In the genomic region with DNA sequence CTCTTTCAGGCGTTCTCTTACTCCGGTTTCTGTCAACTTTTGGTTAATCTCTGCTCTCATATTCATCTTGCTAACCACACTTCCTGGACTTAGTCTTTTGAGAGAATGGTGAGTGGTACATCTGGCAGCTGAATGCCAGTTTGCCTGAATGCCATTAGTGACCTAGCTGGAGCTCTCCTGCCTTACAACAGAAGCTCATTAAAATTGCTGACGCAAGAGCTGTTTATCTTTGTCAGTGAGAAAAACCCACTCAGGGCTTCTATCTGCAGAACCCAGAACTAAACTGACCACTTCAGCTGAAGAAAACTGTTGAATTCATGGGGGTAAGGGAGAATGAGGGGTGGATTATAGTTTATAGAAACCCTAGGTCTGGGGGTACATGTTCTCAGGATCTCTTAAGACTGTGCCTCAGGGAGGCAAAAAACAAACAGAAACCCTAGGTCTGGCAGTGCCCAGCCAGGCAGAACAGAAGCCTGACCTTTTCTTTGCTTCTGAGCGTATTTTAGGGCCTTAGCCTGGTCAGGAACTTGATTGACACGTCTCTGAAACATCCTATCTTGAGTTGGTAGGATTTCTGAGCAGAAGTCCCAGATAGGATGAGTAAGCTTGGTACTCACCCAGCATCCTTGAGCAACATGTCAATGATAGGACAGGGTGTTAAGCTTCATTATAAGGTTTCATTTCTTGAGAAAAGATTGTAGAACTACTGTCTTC, we compare ENCODE assay signal across 14 cellular contexts. TPM values are rescaled to one million over a fixed set of nuclear protein-coding genes. Genes with fewer than 3 reads are reported as not detected.
DNase-seq lines count a peak whose midpoint lies in the region; ATAC-seq, FAIRE-seq and TF ChIP-seq lines count a peak whose summit lies in the region.
"Had no signal": no experiment of that assay in that cellular context is flagged by ENCODE, and none has a peak within 500 bp of the region (broad histone marks: within the 10 kb centered on the region; RNA-seq: fewer than 3 reads in every experiment).

No MANE protein-coding gene starts in this region.

- H3K79me1 ChIP-seq in H1 (ENCODE audit: low read depth, low read length), result no peaks in the 10 kb centered on the region

- H3K27ac ChIP-seq in H1 (ENCODE audit: low read depth, low read length), result no peak overlapping the region

- H4K8ac ChIP-seq in H1 (ENCODE audit: extremely low read depth, insufficient read depth, low read length), result no peak overlapping the region

- H4K5ac ChIP-seq in H1 (ENCODE audit: insufficient read length, low read depth, low read length), result no peak overlapping the region

- POLR2A ChIA-PET in H1 (lab: Charles Lee; ENCODE audit: partially characterized antibody), result interaction anchor here (1.4 kb wide), 1 partner anchor 27 kb away, joined by 3 read pairs; no protein-coding TSS in a partner anchor

- peak overlapping the region in 1 of 2 experiments; percentile 14; a peak in 1 of 4 replicates for H3K4me2 ChIP-seq in H1 (ENCODE audit: insufficient read depth in 1 of 2, low read depth in 2 of 2, low read length in 2 of 2)

- H3K4me3 ChIP-seq in H1 (ENCODE audit: extremely low read depth in 1 of 4, insufficient read depth in 2 of 4, low read depth in 3 of 4, low read length in 4 of 4) (no peak overlapping the region), BE2C (ENCODE audit: low read depth, low read length) (no peak overlapping the region)
- H3K4me3 ChIP-seq: mucosa of descending colon had no signal

- H3K56ac ChIP-seq in H1 (replicated peaks; ENCODE audit: insufficient read length, low read depth, low read length), result no peak overlapping the region

- no peak overlapping the region for H2BK5ac ChIP-seq in H1 (ENCODE audit: low read depth, low read length)

- no peak overlapping the region for H3K27ac Mint-ChIP-seq in activated naive CD4-positive, alpha-beta T cell treated with anti-CD3 and anti-CD28 coated beads, Interleukin-2, amount 50 U/mL, for 72 hours
- H3K27ac Mint-ChIP-seq: activated CD8-positive, alpha-beta T cell treated with anti-CD3 and anti-CD28 coated beads, Interleukin-2, amount 10 ng/mL, durations not matched to agents 7 days and 5 days had no signal

- H3K23ac ChIP-seq in H1 (ENCODE audit: insufficient read length), result no peak overlapping the region

- DNase-seq in GM18507 (ENCODE audit: extremely low spot score, insufficient read length, low read depth) (no peak), NCI-H2227 (lab: John Stamatoyannopoulos, UW; ENCODE audit: unreplicated experiment) (peak; percentile 47), H1 (ENCODE audit: low read depth in 1 of 2, low spot score in 2 of 2) (no peak), pons (ENCODE audit: low spot score) (peak; percentile 17), BE2C (no peak), T1000 (lab: John Stamatoyannopoulos, UW) (no peak)
- DNase-seq in activated CD8-positive, alpha-beta memory T cell treated with anti-CD3 and anti-CD28 coated beads for 24 hours, result no peak
- no peak for DNase-seq in activated naive CD4-positive, alpha-beta T cell treated with anti-CD3 and anti-CD28 coated beads, Interleukin-2, amount 50 U/mL, for 72 hours (ENCODE audit: low spot score in 2 of 2)
- DNase-seq: activated CD8-positive, alpha-beta T cell treated with anti-CD3 and anti-CD28 coated beads, Interleukin-2, amount 10 ng/mL, durations not matched to agents 7 days and 5 days; activated naive CD4-positive, alpha-beta T cell treated with anti-CD3 and anti-CD28 coated beads, Interleukin-2, amount 50 U/mL, for 16 hours; mucosa of descending colon; NCI-H524 had no signal

- no peak overlapping the region for H2AK5ac ChIP-seq in H1 (ENCODE audit: low read depth, low read length)

- H3K79me2 ChIP-seq in H1 (ENCODE audit: control insufficient read depth in 1 of 2, insufficient read depth in 2 of 2, low read length in 2 of 2), result no peaks in the 10 kb centered on the region

- TF ChIP-seq EP300 in H1 (IDR thresholded peaks at IDR 0.05; ENCODE audit: borderline replicate concordance in 1 of 2, low read depth in 2 of 2, low read length in 2 of 2), result no peak

- H2BK120ac ChIP-seq in H1 (replicated peaks; ENCODE audit: low read depth, low read length), result no peak overlapping the region

- no peak for ATAC-seq in activated naive CD4-positive, alpha-beta T cell treated with anti-CD3 and anti-CD28 coated beads, Interleukin-2, amount 50 U/mL, for 72 hours
- ATAC-seq: activated CD8-positive, alpha-beta T cell treated with anti-CD3 and anti-CD28 coated beads, Interleukin-2, amount 10 ng/mL, durations not matched to agents 7 days and 5 days; mucosa of descending colon; sciatic nerve had no signal

- TF ChIP-seq POLR2A in H1 (IDR thresholded peaks at IDR 0.05; ENCODE audit: control extremely low read depth in 1 of 2, low read depth in 2 of 2, low read length in 2 of 2), result no peak

- no peaks in the 10 kb centered on the region for H4K20me1 ChIP-seq in H1 (replicated peaks in 1 of 2; ENCODE audit: control insufficient read depth in 1 of 2, insufficient read depth in 2 of 2, low read length in 2 of 2)

- no peaks in the 10 kb centered on the region for H3K9me3 Mint-ChIP-seq in activated naive CD4-positive, alpha-beta T cell treated with anti-CD3 and anti-CD28 coated beads, Interleukin-2, amount 50 U/mL, for 72 hours

- H3K36me3 Mint-ChIP-seq in activated naive CD4-positive, alpha-beta T cell treated with anti-CD3 and anti-CD28 coated beads, Interleukin-2, amount 50 U/mL, for 72 hours, result peaks cover 0 to 4% of the 10 kb centered on the region in 2 donors

- peak; percentile 38 for FAIRE-seq in GM18507 (lab: Jason Lieb, UNC)
- FAIRE-seq in H1 (lab: Jason Lieb, UNC), result peak; percentile 52
- FAIRE-seq: urothelium cell line had no signal

- H2BK15ac ChIP-seq in H1 (ENCODE audit: low read length), result no peak overlapping the region

- no peak overlapping the region for H2BK12ac ChIP-seq in H1 (ENCODE audit: low read depth, low read length)

- H3K27me3 ChIP-seq in H1 (replicated peaks in 1 of 4; ENCODE audit: control insufficient read depth in 3 of 4, extremely low read depth in 1 of 4, insufficient read depth in 3 of 4, low read length in 3 of 4), result no peaks in the 10 kb centered on the region
- no peaks in the 10 kb centered on the region for H3K27me3 ChIP-seq in BE2C

- no peak overlapping the region for H3K4ac ChIP-seq in H1 (replicated peaks; ENCODE audit: insufficient read length, low read depth, low read length)

- H2BK20ac ChIP-seq in H1 (ENCODE audit: low read length), result no peak overlapping the region

- no peak overlapping the region for H2AFZ ChIP-seq in H1 (ENCODE audit: low read length)

- H4K91ac ChIP-seq in H1 (replicated peaks; ENCODE audit: insufficient read length, low read length), result no peak overlapping the region

- H3K18ac ChIP-seq in H1 (ENCODE audit: extremely low read depth, low read length), result no peak overlapping the region

- peaks cover 0 to 6% (median under 1%) of the 10 kb centered on the region in 4 experiments; a peak in 2 of 8 replicates for H3K36me3 ChIP-seq in H1 (ENCODE audit: control insufficient read depth in 2 of 4, insufficient read depth in 4 of 4, low read length in 3 of 4)
- no peaks in the 10 kb centered on the region for H3K36me3 ChIP-seq in BE2C

- WGBS in H1 (ENCODE audit: extremely low coverage in 1 of 2, insufficient coverage in 1 of 2, insufficient read length in 1 of 2, insufficient replicate concordance in 2 of 2, low coverage in 1 of 2, low lambda C conversion rate in 2 of 2, missing lambda C conversion rate in 1 of 2), 2 experiments, result 76% methylated on average over 5 of the region's 5 CpGs; no CpG with 5 or more reads in 1 of the 2 experiments

- H3K9me3 ChIP-seq in H1 (ENCODE audit: insufficient read depth in 2 of 2, low read depth in 1 of 2, low read length in 1 of 2) (no peaks in the 10 kb centered on the region), BE2C (no peaks in the 10 kb centered on the region)
- H3K9me3 ChIP-seq: mucosa of descending colon had no signal

- H3K4me1 ChIP-seq in H1 (replicated peaks in 1 of 4; ENCODE audit: control insufficient read depth in 3 of 4, insufficient read depth in 4 of 4, low read length in 3 of 4), result peaks cover 0 to 8% (median 3%) of the 10 kb centered on the region in 4 experiments; a peak in 2 of 7 replicates
- H3K4me1 ChIP-seq in BE2C, result peaks cover 7% of the 10 kb centered on the region

- CTCF ChIA-PET in H1 (lab: Charles Lee; ENCODE audit: partially characterized antibody), result interaction anchor here (0.9 to 1.7 kb wide), 5 partner anchors 9 to 79 kb away, joined by 3 to 6 read pairs (median 5); no protein-coding TSS in a partner anchor

- TF ChIP-seq CTCF in H1 (IDR thresholded peaks at IDR 0.05; ENCODE audit: control extremely low read depth in 1 of 3, insufficient read depth in 1 of 3, low read depth in 1 of 3, low read length in 3 of 3), result no peak
- TF ChIP-seq CTCF in BE2C (IDR thresholded peaks at IDR 0.05; ENCODE audit: low read depth, low read length), result no peak

- no peak overlapping the region for H3K9ac ChIP-seq in H1 (replicated peaks in 1 of 4; ENCODE audit: extremely low read depth in 1 of 4, low read depth in 3 of 4, low read length in 3 of 4)

- H3K14ac ChIP-seq in H1 (ENCODE audit: insufficient read length), result no peak overlapping the region

- no peak for TF ChIP-seq RAD21 in H1 (IDR thresholded peaks at IDR 0.05 in 1 of 2, conservative IDR thresholded peaks at IDR 0.05 in 1 of 2; ENCODE audit: low read depth in 2 of 2, low read length in 2 of 2)

- no peaks in the 10 kb centered on the region for H3K23me2 ChIP-seq in H1 (ENCODE audit: low read depth, low read length)

TF ChIP-seq in H1, 55 proteins besides CTCF, POLR2A, EP300 and RAD21:
- TF ChIP-seq CEBPB (IDR thresholded peaks at IDR 0.05; ENCODE audit: low read depth, low read length) (0 out of 2 replicates have a peak, but pooled peaks have one; percentile 43), RBBP5 (IDR thresholded peaks at IDR 0.05; ENCODE audit: borderline replicate concordance, low read depth, low read length) (no peak)
TF ChIP-seq in H1: peak in this region for 1.

RNA-seq across cellular contexts. Expression of a gene that starts 52.8 kb away (rescaled TPM):
- 247 and 248 TPM in 2 replicates for total RNA-seq in H1 (2021; fragmentation: NEBNext Ultra II Directional; extraction: Animal tissue kit (Norgen Biotek cat#: 25700))
- 118 and 146 TPM in 2 replicates for polyA plus RNA-seq in H1 (2011; rRNA removed)
- polyA plus RNA-seq in H1 (2011; cell fraction: cytosol; rRNA removed), result 153 TPM
- polyA plus RNA-seq in H1 (2011; cell fraction: nucleus; rRNA removed), result 79.3 TPM
- polyA plus RNA-seq in H1 (2012, experiment 1 of 2), result 196 to 243 TPM (median 207 TPM) in 4 replicates
- polyA plus RNA-seq in H1 (2012, experiment 2 of 2), result 105 TPM
- polyA plus RNA-seq in H1 (2013, experiment 1 of 2), result 137 TPM
- polyA plus RNA-seq in H1 (2013, experiment 2 of 2), result 144 TPM
- 70.2 and 81.8 TPM in 2 replicates for polyA minus RNA-seq in H1 (2011; rRNA and poly(A)+ RNA removed)
- polyA minus RNA-seq in H1 (2011; cell fraction: cytosol; rRNA and poly(A)+ RNA removed), result 59.7 TPM
- polyA minus RNA-seq in H1 (2011; cell fraction: nucleus; rRNA and poly(A)+ RNA removed), result 41.3 TPM
- 249 TPM for polyA plus RNA-seq in BE2C (2012; ENCODE audit: insufficient read depth, insufficient read length, low read depth)
- total RNA-seq in activated naive CD4-positive, alpha-beta T cell treated with anti-CD3 and anti-CD28 coated beads, Interleukin-2, amount 50 U/mL, for 72 hours, result 100 to 1,000 TPM in 1 of 2 donors, 10 to 100 TPM in 1; 95.9 to 143 TPM

Comparison
In these comparisons a context has a peak if more than half of its experiments do, and no peak if none do; other contexts are left out.
1. DNase-seq: peak in NCI-H2227 (single experiment) and pons (single experiment); none in GM18507 (single experiment), H1 (0 of 2), BE2C (single experiment), activated CD8-positive, alpha-beta memory T cell treated with anti-CD3 and anti-CD28 coated beads for 24 hours (single experiment), T1000 (single experiment) and activated naive CD4-positive, alpha-beta T cell treated with anti-CD3 and anti-CD28 coated beads, Interleukin-2, amount 50 U/mL, for 72 hours (0 of 2).